ENCODE assay signal across 8 cellular contexts in the genomic region with DNA sequence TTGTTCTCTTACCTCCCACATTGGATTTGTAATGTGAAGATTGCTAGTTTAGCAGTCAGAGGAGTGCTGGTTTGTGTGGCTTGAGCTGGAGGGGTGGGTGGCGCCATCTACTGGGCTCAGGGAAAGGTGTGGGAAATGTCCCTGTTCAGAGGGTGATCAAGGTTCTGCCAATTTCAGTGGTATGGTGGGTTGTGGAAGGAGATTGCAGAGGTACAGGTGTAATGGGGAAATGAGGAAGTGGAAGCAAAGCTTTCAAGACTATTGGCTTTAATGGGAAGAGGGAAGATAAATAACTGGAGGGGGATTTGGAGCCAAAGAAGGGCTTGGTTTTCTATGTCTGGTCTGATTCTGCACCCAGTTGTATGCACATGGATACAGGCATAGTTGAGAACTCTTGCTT.
A peak's percentile ranks its signal among the peaks of the same experiment; 100 is the strongest.
DNase-seq lines count a peak whose midpoint lies in the region; ATAC-seq and TF ChIP-seq lines count a peak whose summit lies in the region.

No MANE protein-coding gene starts in this region.

- no peaks in the 10 kb centered on the region for H3K36me3 Mint-ChIP-seq in naive B cell

- TF ChIP-seq POLR2A in erythroblast (IDR thresholded peaks at IDR 0.05; ENCODE audit: low read length), result no peak
- no peak for TF ChIP-seq POLR2A in thyroid gland (IDR thresholded peaks at IDR 0.05)

- H3K27me3 Mint-ChIP-seq in naive B cell, result peaks cover 58 to 69% (median 62%) of the 10 kb centered on the region in 3 donors

- H3K4me3 Mint-ChIP-seq in naive B cell, result no peak overlapping the region

- H3K27ac Mint-ChIP-seq in naive B cell, result no peak overlapping the region

- ATAC-seq in HG02852 (IDR thresholded peaks at IDR 0.05; ENCODE audit: unreplicated experiment) (peak; percentile 90), naive B cell (ENCODE audit: low read depth in 2 of 2) (peak in 1 of 2 donors; percentile 41)

- no peaks in the 10 kb centered on the region for H3K4me1 ChIP-seq in thyroid gland

- no peaks in the 10 kb centered on the region for H3K9me3 ChIP-seq in thyroid gland

- no peaks in the 10 kb centered on the region for H3K27me3 ChIP-seq in thyroid gland

- peak in 5 of 6 experiments; percentile 37 to 80 (median 60) for TF ChIP-seq CTCF in thyroid gland (IDR thresholded peaks at IDR 0.05)

- peaks cover 0 to 10% (median 2%) of the 10 kb centered on the region in 7 donors for H3K9me3 Mint-ChIP-seq in naive B cell

- intact Hi-C loops in thyroid gland (cut with DNase I), result loop anchor here (10.0 kb wide), 1 partner anchor 507 kb away; no protein-coding TSS in a partner anchor

- DNase-seq in NCI-H524 (lab: John Stamatoyannopoulos, UW) (peak; percentile 48 to 63), NCI-H524 treated with DMSO at 0.1 percent for 48 hours (lab: John Stamatoyannopoulos, UW) (no peak), NCI-H2227 treated with DMSO at 0.1 percent for 48 hours (lab: John Stamatoyannopoulos, UW) (peak; percentile 44), erythroblast (lab: John Stamatoyannopoulos, UW) (peak; percentile 34 to 61), naive B cell (peak; percentile 12), thyroid gland (peak; percentile 52 to 65)
- DNase-seq in activated CD4-positive, alpha-beta T cell treated with anti-CD3 and anti-CD28 coated beads, Interleukin-2, amount 50 U/mL, for 4 hours, result peak; percentile 19 to 25

- no peak overlapping the region for H3K27ac ChIP-seq in thyroid gland

- no peaks in the 10 kb centered on the region for H3K4me1 Mint-ChIP-seq in naive B cell

- 7 to 8% methylated on average over 1 of the region's 1 CpG for WGBS in thyroid gland, 2 donors

- no peak overlapping the region for H3K4me3 ChIP-seq in thyroid gland (replicated peaks in 1 of 3)

- H3K36me3 ChIP-seq in thyroid gland, result peaks cover 4 to 6% of the 10 kb centered on the region in 2 donors
